Comparison of ENCODE assay signal across 9 cellular contexts in the genomic region with DNA sequence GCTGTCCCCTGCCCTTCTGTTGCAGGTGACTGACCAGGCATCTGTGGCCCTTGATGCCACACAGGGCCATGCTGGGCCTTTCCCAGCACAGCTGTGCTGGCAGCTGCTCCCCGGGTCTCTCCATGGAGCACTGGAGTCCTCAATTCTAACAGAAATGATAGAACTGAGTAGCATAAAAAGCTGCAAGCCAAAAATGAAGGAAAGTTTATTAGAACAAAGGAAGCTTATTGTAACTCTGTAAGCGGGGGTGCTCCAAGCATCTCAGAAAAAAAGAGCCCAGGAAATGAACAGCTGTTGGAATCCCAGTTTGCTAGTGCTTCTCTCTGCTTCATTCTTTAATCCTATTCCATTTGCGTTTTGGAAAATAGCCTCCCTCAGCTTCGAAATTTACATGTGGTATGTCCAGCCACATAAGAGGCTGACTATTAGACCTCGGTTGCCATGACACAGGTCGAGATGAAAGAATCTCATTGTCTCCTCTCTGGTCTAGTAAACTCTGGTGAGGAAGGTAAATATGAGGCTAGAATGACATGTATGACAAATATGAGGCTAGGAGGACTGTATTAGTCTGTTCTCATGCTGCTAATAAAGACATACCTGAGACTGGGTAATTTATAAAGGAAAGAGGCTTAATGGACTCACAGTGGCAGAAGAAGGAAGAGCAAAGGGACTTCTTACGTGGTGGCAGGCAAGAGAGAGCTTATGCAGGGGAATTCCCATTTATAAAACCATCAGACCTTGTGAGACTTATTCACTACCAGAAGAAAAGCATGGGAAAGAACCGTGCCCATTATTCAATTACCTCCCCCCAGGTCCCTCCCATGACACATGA. TPM values are rescaled to one million over a fixed set of nuclear protein-coding genes. Genes with fewer than 3 reads are reported as not detected.
DNase-seq lines count a peak whose midpoint lies in the region; ATAC-seq and TF ChIP-seq lines count a peak whose summit lies in the region.
"Had no signal": no experiment of that assay in that cellular context is flagged by ENCODE, and none has a peak within 500 bp of the region (broad histone marks: within the 10 kb centered on the region; RNA-seq: fewer than 3 reads in every experiment).

No MANE protein-coding gene starts in this region.

- ATAC-seq in GM18520 (IDR thresholded peaks at IDR 0.05; ENCODE audit: unreplicated experiment), result peak; percentile 32
- peak; percentile 39 for ATAC-seq in HG03060 (IDR thresholded peaks at IDR 0.05; ENCODE audit: low read depth, unreplicated experiment)
- no peak for ATAC-seq in activated CD4-positive, CD25-positive, alpha-beta regulatory T cell treated with anti-CD3 and anti-CD28 coated beads, Interleukin-2, amount 50 U/mL, for 24 hours

- CTCF ChIA-PET in RWPE1 (lab: Yijun Ruan, JAX), result no interaction called here

- H3K27me3 ChIP-seq in dorsolateral prefrontal cortex, result no peaks in the 10 kb centered on the region

- TF ChIP-seq CTCF in dorsolateral prefrontal cortex (IDR thresholded peaks at IDR 0.05 in 54 of 56, conservative IDR thresholded peaks at IDR 0.05 in 2 of 56; ENCODE audit: low read depth in 1 of 56, partially characterized antibody in 56 of 56), result no peak
- no peak for TF ChIP-seq CTCF in RWPE1 (conservative IDR thresholded peaks at IDR 0.05; ENCODE audit: low read depth)

- POLR2A ChIA-PET in RWPE1 (lab: Yijun Ruan, JAX; ENCODE audit: low non-redundant PET), result no interaction called here

- intact Hi-C loops in dorsolateral prefrontal cortex (cut with DNase I), result no loop called here

- H3K27ac ChIP-seq in dorsolateral prefrontal cortex, result peak overlapping the region in 35 of 59 donors; percentile 0 to 73 (median 35)
- no peak overlapping the region for H3K27ac ChIP-seq in RWPE1

- no peak overlapping the region for H3K4me3 ChIP-seq in dorsolateral prefrontal cortex

- DNase-seq in dorsolateral prefrontal cortex (peak in 2 of 10 donors; percentile 31 to 41), renal cortical epithelial cell (ENCODE audit: low read depth) (peak; percentile 62), NCI-H187 treated with DMSO at 0.1 percent for 48 hours (lab: John Stamatoyannopoulos, UW) (no peak), RWPE1 (ENCODE audit: low spot score) (no peak), NCI-H1105 treated with DMSO at 0.1 percent for 48 hours (lab: John Stamatoyannopoulos, UW) (no peak)
- DNase-seq: activated B cell treated with CpG ODN at 0.5 μM for 24 hours had no signal

RNA-seq across cellular contexts. Expression of a gene that starts 23.7 kb away (rescaled TPM):
- total RNA-seq in dorsolateral prefrontal cortex (100 to 1,000 TPM in 49 of 120 experiments, 10 to 100 TPM in 71; 32.7 to 149 (median 95.6) TPM), renal cortical epithelial cell (83.4 and 90.1 TPM in 2 replicates)

RNA-seq across cellular contexts. Expression of a gene that starts 27.5 kb away (rescaled TPM):
- total RNA-seq in dorsolateral prefrontal cortex, result 1 to 10 TPM in 41 of 120 experiments, under 1 TPM in 69, not detected in 10; 0.19 to 4.9 (median 0.85) TPM
- total RNA-seq in renal cortical epithelial cell, result 1.0 and 2.4 TPM in 2 replicates
- total RNA-seq: activated B cell treated with CpG ODN at 0.5 μM for 24 hours had no signal

Comparison
In these comparisons a context has a peak if more than half of its experiments do, and no peak if none do; other contexts are left out.
1. ATAC-seq: peak in GM18520 (single experiment) and HG03060 (single experiment); none in activated CD4-positive, CD25-positive, alpha-beta regulatory T cell treated with anti-CD3 and anti-CD28 coated beads, Interleukin-2, amount 50 U/mL, for 24 hours (0 of 2).